ENCODE assay signal across 8 cellular contexts in the genomic region with DNA sequence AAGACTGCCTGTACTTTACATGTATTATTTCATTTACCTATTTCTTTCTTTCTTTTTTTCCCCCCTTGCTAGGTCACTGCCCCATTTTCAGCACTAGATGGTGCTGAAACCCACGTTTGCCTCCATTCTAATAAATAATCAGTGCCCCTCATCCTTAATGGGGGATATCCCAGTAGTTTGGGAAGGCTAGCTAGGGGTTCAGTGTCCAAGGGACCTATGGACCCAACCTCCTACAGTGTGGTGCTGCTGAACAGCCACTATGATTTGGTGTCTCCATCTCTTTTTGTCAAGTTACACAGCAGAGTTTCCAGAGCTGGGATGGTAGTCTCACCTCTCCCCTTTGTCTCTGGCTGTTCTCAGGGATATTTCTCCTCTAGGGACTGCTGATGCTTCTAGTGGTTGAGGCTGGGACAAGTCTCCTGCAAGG. TPM values are rescaled to one million over a fixed set of nuclear protein-coding genes. Genes with fewer than 3 reads are reported as not detected.
DNase-seq lines count a peak whose midpoint lies in the region; ATAC-seq and TF ChIP-seq lines count a peak whose summit lies in the region.

No MANE protein-coding gene starts in this region.

- H3K4me3 ChIP-seq in AG04449 (ENCODE audit: low read depth, low read length) (no peak overlapping the region), fibroblast of the aortic adventitia (ENCODE audit: low read depth, low read length) (no peak overlapping the region), transverse colon (no peak overlapping the region)

- in situ Hi-C loops in transverse colon (cut with MboI; ENCODE audit: low pct_ligation_motif_present in 1 of 4, low pct_unique_long_range_greater_than_20kb in 1 of 4, low sequenced_read_pairs in 3 of 4), result no loop called here

- H3K9me3 ChIP-seq in transverse colon, result no peaks in the 10 kb centered on the region

- H3K36me3 ChIP-seq in transverse colon, result no peaks in the 10 kb centered on the region

- intact Hi-C loops in transverse colon (cut with DNase I; ENCODE audit: low total_unique reads), result no loop called here

- no peak for TF ChIP-seq POLR2A in transverse colon (IDR thresholded peaks at IDR 0.05)

- CTCF ChIA-PET in AG04449 (lab: Yijun Ruan, JAX), result interaction anchor here (0.7 to 5.9 kb wide), 19 partner anchors 8 to 254 kb away, joined by 3 to 79 read pairs (median 4); partner anchors contain the start of gene GLT8D2

- no peaks in the 10 kb centered on the region for H3K27me3 ChIP-seq in transverse colon

- WGBS in transverse colon (ENCODE audit: low coverage in 1 of 2), 2 donors, result 0 to 4% methylated on average over 1 of the region's 1 CpG

- TF ChIP-seq CTCF in AG04449 (IDR thresholded peaks at IDR 0.05; ENCODE audit: insufficient read depth, low read length, missing control alignments) (peak; percentile 55), GM10266 (IDR thresholded peaks at IDR 0.05; ENCODE audit: control insufficient read depth, insufficient read depth, low read depth, missing control alignments) (peak; percentile 75), fibroblast of the aortic adventitia (IDR thresholded peaks at IDR 0.05; ENCODE audit: insufficient read depth, low read length) (peak; percentile 80), transverse colon (IDR thresholded peaks at IDR 0.05) (peak; percentile 46 to 56 (median 47))

- ATAC-seq in HG02763 (IDR thresholded peaks at IDR 0.05; ENCODE audit: unreplicated experiment), result no peak

- POLR2A ChIA-PET in AG04449 (lab: Yijun Ruan, JAX), result no interaction called here

- no peak for DNase-seq in AG04449 (ENCODE audit: low read depth, low spot score)
- peak; percentile 34 for DNase-seq in GM10266 (ENCODE audit: extremely low spot score)
- DNase-seq in OCI-M1 (lab: John Stamatoyannopoulos, UW), result peak; percentile 48
- DNase-seq in fibroblast of the aortic adventitia (ENCODE audit: low read depth), result peak; percentile 47
- no peak for DNase-seq in transverse colon
- DNase-seq in DMS153 (lab: John Stamatoyannopoulos, UW), result no peak
- DNase-seq in NK-92 treated with Interleukin-12 subunit alpha and Interleukin-12 subunit beta, amount 100 ng/mL, for 24 hours (lab: John Stamatoyannopoulos, UW), result no peak

- no peak for TF ChIP-seq EP300 in transverse colon (IDR thresholded peaks at IDR 0.05; ENCODE audit: low read depth)

- no peak overlapping the region for H3K27ac ChIP-seq in transverse colon

- peaks cover 0 to 11% (median 5%) of the 10 kb centered on the region in 4 donors for H3K4me1 ChIP-seq in transverse colon

RNA-seq across cellular contexts. Expression of gene HCFC2, which starts 6.5 kb away (rescaled TPM):
- 28.3 and 30.5 TPM in 2 replicates for total RNA-seq in fibroblast of the aortic adventitia (ENCODE audit: low replicate concordance)
- total RNA-seq in transverse colon, result 10 to 100 TPM; 13.3 to 46.4 (median 20.2) TPM

RNA-seq across cellular contexts. Expression of gene GLT8D2, which starts 7.8 kb away (rescaled TPM):
- total RNA-seq in fibroblast of the aortic adventitia (ENCODE audit: low replicate concordance) (46.0 and 55.3 TPM in 2 replicates), transverse colon (10 to 100 TPM in 1 of 4 donors, 1 to 10 TPM in 3; 1.1 to 21.3 (median 3.8) TPM)

Comparison
In these comparisons a context has a peak if more than half of its experiments do, and no peak if none do; other contexts are left out.
1. DNase-seq: peak in GM10266 (single experiment), OCI-M1 (single experiment) and fibroblast of the aortic adventitia (single experiment); none in AG04449 (single experiment), transverse colon (single experiment), DMS153 (single experiment) and NK-92 treated with Interleukin-12 subunit alpha and Interleukin-12 subunit beta, amount 100 ng/mL, for 24 hours (single experiment).
2. Peak in every context shown above with its lines, with median percentiles within 50 percentile points of each other: CTCF ChIP-seq.